ENCODE assay signal across 9 cellular contexts in genomic region chr2:166376488-166376828, GRCh38. TPM values are rescaled to one million over a fixed set of nuclear protein-coding genes. Genes with fewer than 3 reads are reported as not detected.
A peak's percentile ranks its signal among the peaks of the same experiment; 100 is the strongest.
DNase-seq lines count a peak whose midpoint lies in the region; ATAC-seq, FAIRE-seq and TF ChIP-seq lines count a peak whose summit lies in the region.
"Had no signal": no experiment of that assay in that cellular context is flagged by ENCODE, and none has a peak within 500 bp of the region (broad histone marks: within the 10 kb centered on the region; RNA-seq: fewer than 3 reads in every experiment).

No MANE protein-coding gene starts in this region.

- H3K79me2 ChIP-seq in K562 (ENCODE audit: control insufficient read depth, insufficient read depth, low read length), result peaks cover 36% of the 10 kb centered on the region

- no peak for TF ChIP-seq EP300 in K562 (IDR thresholded peaks at IDR 0.05; ENCODE audit: low read length)

- DNase-seq in activated T-cell treated with anti-CD3 and anti-CD28 coated beads, Interleukin-2, amount 50 U/mL, for 24 hours, result no peak
- no peak for DNase-seq in activated T-cell treated with anti-CD3 and anti-CD28 coated beads, Interleukin-2, amount 50 U/mL, for 1 hour
- DNase-seq in K562 (ENCODE audit: extremely low read depth in 1 of 4, low spot score in 3 of 4) (peak in 1 of 4 experiments; percentile 13), NCI-H69 (lab: John Stamatoyannopoulos, UW) (no peak), CD1c-positive myeloid dendritic cell (ENCODE audit: extremely low spot score) (no peak)
- DNase-seq in activated CD8-positive, alpha-beta memory T cell treated with anti-CD3 and anti-CD28 coated beads for 24 hours, result no peak
- DNase-seq: activated CD4-positive, alpha-beta T cell treated with anti-CD3 and anti-CD28 coated beads, Interleukin-2, amount 50 U/mL, for 1 hour had no signal

- FAIRE-seq in K562 (lab: Jason Lieb, UNC), result no peak

- peak overlapping the region; percentile 83 for H3K27ac ChIP-seq in K562 (ENCODE audit: extremely low read depth, low read depth, low read length)
- H3K27ac ChIP-seq in liver (ENCODE audit: low read depth in 1 of 2, low read length in 2 of 2), result peak overlapping the region; percentile 28 to 55
- H3K27ac ChIP-seq in thymus (ENCODE audit: low read depth), result no peak overlapping the region

- BruUV-seq in K562 (replicated peaks; lab: Mats Ljungman, UMichigan), result TSS peak; percentile 89

- TF ChIP-seq POLR2A in K562 (conservative IDR thresholded peaks at IDR 0.05), result peak; percentile 9; the same call in 1 of the 2 replicates

- ATAC-seq in K562, result no peak

- no peaks in the 10 kb centered on the region for H3K9me1 ChIP-seq in K562 (ENCODE audit: control insufficient read depth, insufficient read depth, low read length)

- peak overlapping the region; percentile 94 for H3K4me2 ChIP-seq in K562 (ENCODE audit: insufficient read depth, low read length)

- H3K4me1 ChIP-seq in K562 (replicated peaks in 1 of 2; ENCODE audit: control insufficient read depth in 2 of 2, insufficient read depth in 2 of 2, low read length in 2 of 2) (peaks cover 4 to 30% of the 10 kb centered on the region in 2 experiments; a peak in 4 of 5 replicates), liver (ENCODE audit: control insufficient read depth in 4 of 4, insufficient read depth in 4 of 4, low read length in 3 of 4) (peaks cover 4 to 30% (median 23%) of the 10 kb centered on the region in 4 donors), thymus (ENCODE audit: control insufficient read depth, insufficient read depth, low read length) (peaks cover 5% of the 10 kb centered on the region)

- peak overlapping the region; percentile 62 for H3K4me3 ChIP-seq in K562
- peak overlapping the region; percentile 55 to 94 (median 82) for H3K4me3 ChIP-seq in liver (ENCODE audit: low read depth in 1 of 3, low read length in 3 of 3)
- H3K4me3 ChIP-seq in thymus (ENCODE audit: low read length), result peak overlapping the region; percentile 68

- peak overlapping the region; percentile 91 for H2AFZ ChIP-seq in K562 (ENCODE audit: low read depth, low read length)

- intact Hi-C loops in K562 (cut with micrococcal nuclease), result loop anchor here (1.0 to 10.0 kb wide), 4 partner anchors 12 to 1568 kb away; no protein-coding TSS in a partner anchor

- H3K27me3 Mint-ChIP-seq in activated T-cell treated with anti-CD3 and anti-CD28 coated beads, Interleukin-2, amount 50 U/mL, for 24 hours, result peaks cover 47% of the 10 kb centered on the region

- TF ChIP-seq RAD21 in K562 (CRISPR knock-in tag; conservative IDR thresholded peaks at IDR 0.05 in 1 of 2, IDR thresholded peaks at IDR 0.05 in 1 of 2), result no peak
- TF ChIP-seq RAD21 in liver (IDR thresholded peaks at IDR 0.05), result no peak

- H3K9me3 ChIP-seq in K562 (replicated peaks; ENCODE audit: control insufficient read depth, insufficient read depth, low read depth, low read length), result no peaks in the 10 kb centered on the region
- no peaks in the 10 kb centered on the region for H3K9me3 ChIP-seq in liver (ENCODE audit: control insufficient read depth in 4 of 4, low read length in 3 of 4)
- H3K9me3 ChIP-seq in thymus (ENCODE audit: control insufficient read depth), result no peaks in the 10 kb centered on the region

- peaks cover 10% of the 10 kb centered on the region for H3K4me1 Mint-ChIP-seq in activated T-cell treated with anti-CD3 and anti-CD28 coated beads, Interleukin-2, amount 50 U/mL, for 24 hours (ENCODE audit: low read depth)

- POLR2A ChIA-PET in K562 (lab: Yijun Ruan, JAX), result interaction anchor here (0.6 to 2.3 kb wide), 13 partner anchors 10 to 1562 kb away, joined by 3 to 11 read pairs (median 3); no protein-coding TSS in a partner anchor

- CTCF ChIA-PET in K562 (lab: Yijun Ruan, JAX; ENCODE audit: low intra/inter-chr PET ratio), result no interaction called here

- H3K36me3 ChIP-seq in K562 (ENCODE audit: control insufficient read depth, insufficient read depth, low read length) (no peaks in the 10 kb centered on the region), liver (ENCODE audit: control insufficient read depth in 4 of 4, insufficient read depth in 3 of 4, low read depth in 1 of 4, low read length in 3 of 4) (no peaks in the 10 kb centered on the region), thymus (ENCODE audit: control insufficient read depth, insufficient read depth) (no peaks in the 10 kb centered on the region)

- in situ Hi-C loops in K562 (cut with MboI), result no loop called here

- H3K27me3 ChIP-seq in K562 (ENCODE audit: control insufficient read depth in 2 of 2, insufficient read depth in 2 of 2, low read length in 2 of 2), result no peaks in the 10 kb centered on the region
- H3K27me3 ChIP-seq in liver (ENCODE audit: control insufficient read depth in 4 of 4, insufficient read depth in 4 of 4, low read length in 3 of 4), result no peaks in the 10 kb centered on the region
- peaks cover 2% of the 10 kb centered on the region for H3K27me3 ChIP-seq in thymus (ENCODE audit: control insufficient read depth, insufficient read depth)

- no peaks in the 10 kb centered on the region for H3K36me3 Mint-ChIP-seq in activated T-cell treated with anti-CD3 and anti-CD28 coated beads, Interleukin-2, amount 50 U/mL, for 24 hours (ENCODE audit: low read depth)

- H3K27ac Mint-ChIP-seq in activated T-cell treated with anti-CD3 and anti-CD28 coated beads, Interleukin-2, amount 50 U/mL, for 24 hours, result no peak overlapping the region

- peak overlapping the region; percentile 59 for H3K4me3 Mint-ChIP-seq in activated T-cell treated with anti-CD3 and anti-CD28 coated beads, Interleukin-2, amount 50 U/mL, for 24 hours

- no peaks in the 10 kb centered on the region for H4K20me1 ChIP-seq in K562 (replicated peaks; ENCODE audit: control insufficient read depth, insufficient read depth, low read length)

- WGBS in K562 (ENCODE audit: insufficient coverage, low coverage, missing lambda C conversion rate), result 0% methylated on average over 11 of the region's 11 CpGs
- WGBS in liver, result 9% methylated on average over 11 of the region's 11 CpGs
- 13% methylated on average over 11 of the region's 11 CpGs for WGBS in thymus

- peak overlapping the region; percentile 65 to 89 for H3K9ac ChIP-seq in K562 (ENCODE audit: insufficient read depth in 1 of 2, low read depth in 2 of 2, low read length in 2 of 2)
- peak overlapping the region in 1 of 2 donors; percentile 59 for H3K9ac ChIP-seq in liver (ENCODE audit: low read depth in 1 of 2, low read length in 2 of 2)

- H3K9me3 Mint-ChIP-seq in activated T-cell treated with anti-CD3 and anti-CD28 coated beads, Interleukin-2, amount 50 U/mL, for 24 hours, result no peaks in the 10 kb centered on the region

- no peak for TF ChIP-seq CTCF in K562 (IDR thresholded peaks at IDR 0.05 in 2 of 3, conservative IDR thresholded peaks at IDR 0.05 in 1 of 3; ENCODE audit: insufficient read depth in 2 of 3, low read depth in 1 of 3, low read length in 3 of 3)
- TF ChIP-seq CTCF in liver (IDR thresholded peaks at IDR 0.05; ENCODE audit: low read depth, low read length, missing input control), result no peak

TF ChIP-seq in K562, 482 proteins besides CTCF, POLR2A, EP300 and RAD21 (continues in another document):
- no peak for TF ChIP-seq TFAM (CRISPR knock-in tag; conservative IDR thresholded peaks at IDR 0.05)

TF ChIP-seq in liver, 16 proteins besides CTCF, POLR2A, EP300 and RAD21 (continues in another document):
- no peak for TF ChIP-seq MAX (IDR thresholded peaks at IDR 0.05)
- no peak for TF ChIP-seq HNF4A (conservative IDR thresholded peaks at IDR 0.05)

RNA-seq across cellular contexts. Expression of gene SCN9A, which starts 0.7 kb away (rescaled TPM):
- 27.2 and 83.3 TPM in 2 replicates for total RNA-seq in K562 (2011; cell fraction: chromatin; rRNA removed; ENCODE audit: low replicate concordance)
- 14.2 and 21.1 TPM in 2 replicates for total RNA-seq in K562 (2011; cell fraction: nucleolus; rRNA removed)
- 29.3 and 43.3 TPM in 2 replicates for total RNA-seq in K562 (2011; cell fraction: nucleoplasm; rRNA removed)
- total RNA-seq in K562 (2014; rRNA removed), result 7.1 and 7.8 TPM in 2 replicates
- 10.8 and 11.4 TPM in 2 replicates for total RNA-seq in K562 (2014; rRNA removed; fragmentation: Illumina TruSeq; extraction: Trizol)
- 19.8 and 22.8 TPM in 2 replicates for total RNA-seq in K562 (2015; rRNA removed; fragmentation: Illumina TruSeq; extraction: Trizol)
- 8.5 and 10.4 TPM in 2 replicates for total RNA-seq in K562 (2021)
- 2.8 and 7.6 TPM in 2 replicates for polyA plus RNA-seq in K562 (2011; rRNA removed)
- polyA plus RNA-seq in K562 (2011; cell fraction: cytosol; rRNA removed), result 1.3 and 2.4 TPM in 2 replicates
- 3.6 and 9.7 TPM in 2 replicates for polyA plus RNA-seq in K562 (2011; cell fraction: nucleus; rRNA removed)
- polyA plus RNA-seq in K562 (2012), result 9.7 and 19.0 TPM in 2 replicates
- polyA plus RNA-seq in K562 (2014; fragmentation: Illumina TruSeq; extraction: Trizol), result 4.5 and 6.4 TPM in 2 replicates
- 1 to 10 TPM; 1.4 to 1.5 TPM for polyA plus RNA-seq in K562 (2014; fragmentation: Nextera tagmentation; extraction: Ambion mirVana)
- polyA plus RNA-seq in K562 (2014; rRNA removed), result 4.7 and 5.0 TPM in 2 replicates
- 15.1 and 27.6 TPM in 2 replicates for polyA minus RNA-seq in K562 (2011; rRNA and poly(A)+ RNA removed)
- 1.3 and 5.2 TPM in 2 replicates for polyA minus RNA-seq in K562 (2011; cell fraction: cytosol; rRNA and poly(A)+ RNA removed)
- 14.8 and 27.5 TPM in 2 replicates for polyA minus RNA-seq in K562 (2011; cell fraction: nucleus; rRNA and poly(A)+ RNA removed)
- total RNA-seq in liver, result 10 to 100 TPM in 1 of 2 donors, 1 to 10 TPM in 1; 9.1 to 10.1 TPM
- polyA plus RNA-seq in liver, result 1 to 10 TPM; 1.2 to 9.4 TPM
- polyA plus RNA-seq in thymus, result 1.2 TPM
